Comparison of ENCODE assay signal across 12 cellular contexts in genomic region chr5:126516133-126516532, GRCh38.
DNase-seq lines count a peak whose midpoint lies in the region; ATAC-seq and TF ChIP-seq lines count a peak whose summit lies in the region.
"Had no signal": no experiment of that assay in that cellular context is flagged by ENCODE, and none has a peak within 500 bp of the region (broad histone marks: within the 10 kb centered on the region; RNA-seq: fewer than 3 reads in every experiment).

No MANE protein-coding gene starts in this region.

- no peaks in the 10 kb centered on the region for H3K9me3 ChIP-seq in Peyer's patch

- no peak for TF ChIP-seq CTCF in Peyer's patch (IDR thresholded peaks at IDR 0.05)

- H3K4me3 ChIP-seq in Peyer's patch: no peak overlapping the region

- H3K36me3 ChIP-seq in Peyer's patch: no peaks in the 10 kb centered on the region

- ATAC-seq in HG03521 (IDR thresholded peaks at IDR 0.05; ENCODE audit: unreplicated experiment): no peak
- ATAC-seq: naive thymus-derived CD4-positive, alpha-beta T cell had no signal

- H3K4me1 ChIP-seq in Peyer's patch: peaks cover 0 to 12% (median 0%) of the 10 kb centered on the region in 4 donors

- H3K27ac ChIP-seq in Peyer's patch: no peak overlapping the region

- no peak for TF ChIP-seq POLR2A in Peyer's patch (IDR thresholded peaks at IDR 0.05)

- DNase-seq in HCEC 1CT (peak; percentile 34), NCI-H2171 treated with DMSO at 0.1 percent for 48 hours (lab: John Stamatoyannopoulos, UW) (peak; percentile 74), astrocyte of the hippocampus (ENCODE audit: low read depth, low spot score) (peak; percentile 53), pons (ENCODE audit: low spot score) (peak; percentile 87), DMS114 treated with DMSO at 0.1 percent for 48 hours (lab: John Stamatoyannopoulos, UW; ENCODE audit: unreplicated experiment) (no peak), Peyer's patch (no peak), GM19238 (ENCODE audit: insufficient read length, low spot score) (no peak)
- DNase-seq: Karpas-422; naive thymus-derived CD4-positive, alpha-beta T cell; stimulated activated CD4-positive, alpha-beta T cell treated with anti-CD3 and anti-CD28 coated beads, Interleukin-2, amount 100 ng/mL, for 24 hours; SW 1271 had no signal

- H3K27me3 ChIP-seq in Peyer's patch: no peaks in the 10 kb centered on the region

Comparison
In these comparisons a context has a peak if more than half of its experiments do, and no peak if none do; other contexts are left out.
1. DNase-seq: peak in HCEC 1CT (single experiment), NCI-H2171 treated with DMSO at 0.1 percent for 48 hours (single experiment), astrocyte of the hippocampus (single experiment) and pons (single experiment); none in DMS114 treated with DMSO at 0.1 percent for 48 hours (single experiment), Peyer's patch (0 of 3) and GM19238 (single experiment).